8 cellular contexts compared by ENCODE assay signal in the genomic region with DNA sequence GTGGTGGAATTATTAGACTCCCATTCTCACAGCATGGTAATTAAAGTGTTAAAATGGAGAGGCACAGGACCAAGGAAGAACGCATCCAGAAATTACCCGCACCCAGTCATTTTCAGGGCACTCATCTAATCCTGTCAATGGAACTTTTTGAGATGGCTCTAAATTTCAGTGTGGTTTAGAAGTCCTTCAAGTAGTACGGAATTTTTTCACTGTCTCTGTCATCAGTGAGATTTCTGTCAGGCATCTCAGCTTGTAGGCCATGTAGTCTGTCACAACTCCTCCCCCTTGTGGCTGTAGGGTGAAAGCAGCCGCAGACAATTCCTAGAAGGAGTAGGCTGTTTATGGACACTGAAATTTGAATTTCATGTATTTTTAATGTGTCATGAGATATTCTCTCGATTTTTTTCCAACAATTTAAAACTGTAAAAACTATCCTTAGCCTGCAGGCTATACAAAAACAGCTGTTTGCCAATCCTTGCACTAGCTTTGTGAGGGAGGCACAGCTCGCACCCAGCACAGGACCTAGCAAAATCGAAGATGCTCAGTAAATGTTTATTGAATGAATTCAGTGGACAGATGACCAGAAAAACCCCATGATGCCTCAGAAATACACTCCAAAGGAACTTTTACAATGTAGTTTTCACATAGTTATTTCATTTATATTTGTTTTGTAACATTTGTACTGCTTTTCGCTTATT. TPM values are rescaled to one million over a fixed set of nuclear protein-coding genes. Genes with fewer than 3 reads are reported as not detected.
A peak's percentile ranks its signal among the peaks of the same experiment; 100 is the strongest.
DNase-seq lines count a peak whose midpoint lies in the region; ATAC-seq, FAIRE-seq and TF ChIP-seq lines count a peak whose summit lies in the region.

No MANE protein-coding gene starts in this region.

- DNase-seq in NCI-H226: peak; percentile 13
- peak; percentile 59 for DNase-seq in WTC11 (ENCODE audit: low spot score)
- peak; percentile 89 for DNase-seq in choroid plexus epithelial cell (ENCODE audit: low read depth)
- peak; percentile 86 for DNase-seq in left kidney (ENCODE audit: low read depth, low spot score)
- DNase-seq in stimulated activated CD4-positive, alpha-beta T cell treated with anti-CD3 and anti-CD28 coated beads, Interleukin-4, amount 100 ng/mL, for 48 hours (ENCODE audit: low read depth in 2 of 2): peak; percentile 24 to 34
- DNase-seq in mesenteric fat pad (ENCODE audit: low spot score): no peak

- H3K36me3 Mint-ChIP-seq in WTC11: 0 out of 2 replicates have a peak, but pooled peaks cover 2% of the 10 kb centered on the region

- no peaks in the 10 kb centered on the region; the same call in 1 of the 2 replicates for H3K27me3 Mint-ChIP-seq in WTC11 (ENCODE audit: low read depth)

- peak; percentile 95 for FAIRE-seq in G401.6 (lab: Jason Lieb, UNC)

- no peaks in the 10 kb centered on the region for H3K4me1 Mint-ChIP-seq in WTC11

- no peaks in the 10 kb centered on the region for H3K9me3 Mint-ChIP-seq in WTC11

- peak; percentile 75 for ATAC-seq in HG02798 (IDR thresholded peaks at IDR 0.05; ENCODE audit: poor library complexity, unreplicated experiment)
- peak; percentile 87 for ATAC-seq in WTC11

- no peak overlapping the region for H3K4me3 Mint-ChIP-seq in WTC11

- POLR2A ChIA-PET in WTC11 (lab: Charles Lee): interaction anchor here (1.1 kb wide), 1 partner anchor 13 kb away, joined by 3 read pairs; no protein-coding TSS in a partner anchor

- peak; percentile 54 for TF ChIP-seq CTCF in WTC11 (IDR thresholded peaks at IDR 0.05)
- peak; percentile 94 for TF ChIP-seq CTCF in choroid plexus epithelial cell (conservative IDR thresholded peaks at IDR 0.05; ENCODE audit: low read depth, low read length)

- H3K27ac Mint-ChIP-seq in WTC11: no peak overlapping the region

- CTCF ChIA-PET in WTC11 (lab: Charles Lee): interaction anchor here (0.6 to 2.5 kb wide), 12 partner anchors 12 to 256 kb away, joined by 3 to 15 read pairs (median 4); a partner anchor contains a TSS

- H3K4me3 ChIP-seq in choroid plexus epithelial cell (ENCODE audit: low read depth, low read length): no peak overlapping the region

TF ChIP-seq in WTC11, 78 proteins besides CTCF, POLR2A, EP300 and RAD21:
- TF ChIP-seq NR1H2 (CRISPR knock-in tag; IDR thresholded peaks at IDR 0.05): no peak
- TF ChIP-seq RELA (CRISPR knock-in tag; IDR thresholded peaks at IDR 0.05; ENCODE audit: borderline replicate concordance): no peak
- no peak for TF ChIP-seq FOXP1 (CRISPR knock-in tag; IDR thresholded peaks at IDR 0.05; ENCODE audit: borderline replicate concordance)
- no peak for TF ChIP-seq CREM (CRISPR knock-in tag; IDR thresholded peaks at IDR 0.05)
- no peak for TF ChIP-seq ZNF416 (CRISPR knock-in tag; IDR thresholded peaks at IDR 0.05)
- TF ChIP-seq, protein P1, sequence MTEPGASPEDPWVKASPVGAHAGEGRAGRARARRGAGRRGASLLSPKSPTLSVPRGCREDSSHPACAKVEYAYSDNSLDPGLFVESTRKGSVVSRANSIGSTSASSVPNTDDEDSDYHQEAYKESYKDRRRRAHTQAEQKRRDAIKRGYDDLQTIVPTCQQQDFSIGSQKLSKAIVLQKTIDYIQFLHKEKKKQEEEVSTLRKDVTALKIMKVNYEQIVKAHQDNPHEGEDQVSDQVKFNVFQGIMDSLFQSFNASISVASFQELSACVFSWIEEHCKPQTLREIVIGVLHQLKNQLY (CRISPR knock-in tag; IDR thresholded peaks at IDR 0.05): no peak

RNA-seq across cellular contexts. Expression of a gene that starts 6.6 kb away (rescaled TPM):
- total RNA-seq in WTC11 (2021) (66.9 to 73.7 TPM (median 67.8 TPM) in 3 replicates), mesenteric fat pad (27.9 TPM)

RNA-seq across cellular contexts. Expression of a gene that starts 43.8 kb away (rescaled TPM):
- total RNA-seq in WTC11 (2021): 9.2 to 11.0 TPM (median 11.0 TPM) in 3 replicates
- total RNA-seq in mesenteric fat pad: 15.1 TPM
